Comparison of ENCODE assay signal across 8 cellular contexts in genomic region chr20:32582659-32583580, GRCh38. TPM values are rescaled to one million over a fixed set of nuclear protein-coding genes. Genes with fewer than 3 reads are reported as not detected.
DNase-seq lines count a peak whose midpoint lies in the region; ATAC-seq and TF ChIP-seq lines count a peak whose summit lies in the region.

No MANE protein-coding gene starts in this region.

- H3K9me3 ChIP-seq in mucosa of descending colon: no peaks in the 10 kb centered on the region

- ATAC-seq in mucosa of descending colon: peak; percentile 7
- ATAC-seq in GM18517 (IDR thresholded peaks at IDR 0.05; ENCODE audit: unreplicated experiment): no peak
- ATAC-seq in GM19035 (IDR thresholded peaks at IDR 0.05; ENCODE audit: unreplicated experiment): no peak

- peaks cover 4% of the 10 kb centered on the region for H3K4me1 ChIP-seq in mucosa of descending colon (ENCODE audit: low read depth)

- peak overlapping the region; percentile 57 for H3K4me3 Mint-ChIP-seq in T-helper 2 cell treated with Interferon-gamma antibody and Interleukin-4, amounts not matched to agents 5 μg/mL and 100 μg/mL, for 36 hours

- intact Hi-C loops in mucosa of descending colon (cut with DNase I, micrococcal nuclease): no loop called here

- H3K4me3 ChIP-seq in mucosa of descending colon: no peak overlapping the region

- peaks cover 29% of the 10 kb centered on the region for H3K4me1 Mint-ChIP-seq in T-helper 2 cell treated with Interferon-gamma antibody and Interleukin-4, amounts not matched to agents 5 μg/mL and 100 μg/mL, for 36 hours (ENCODE audit: low read depth)

- no peaks in the 10 kb centered on the region for H3K36me3 Mint-ChIP-seq in T-helper 2 cell treated with Interferon-gamma antibody and Interleukin-4, amounts not matched to agents 5 μg/mL and 100 μg/mL, for 36 hours (ENCODE audit: low read depth)

- no peak overlapping the region for H3K27ac Mint-ChIP-seq in T-helper 2 cell treated with Interferon-gamma antibody and Interleukin-4, amounts not matched to agents 5 μg/mL and 100 μg/mL, for 36 hours

- H3K36me3 ChIP-seq in mucosa of descending colon (ENCODE audit: low read depth): no peaks in the 10 kb centered on the region

- DNase-seq in SKM-1 treated with dmso at 0.1 percent for 144 hours (lab: John Stamatoyannopoulos, UW; ENCODE audit: unreplicated experiment): peak; percentile 7
- DNase-seq in SKM-1 (lab: John Stamatoyannopoulos, UW; ENCODE audit: unreplicated experiment): no peak
- DNase-seq in T-helper 2 cell treated with Interferon-gamma antibody and Interleukin-4, amounts not matched to agents 5 μg/mL and 100 μg/mL, for 36 hours (ENCODE audit: low spot score): no peak
- DNase-seq in dermis blood vessel endothelial cell: peak; percentile 19
- peak in 2 of 3 donors; percentile 17 to 45 for DNase-seq in mucosa of descending colon
- DNase-seq in effector CD4-positive, alpha-beta T cell: no peak

- H3K9me3 Mint-ChIP-seq in T-helper 2 cell treated with Interferon-gamma antibody and Interleukin-4, amounts not matched to agents 5 μg/mL and 100 μg/mL, for 36 hours: no peaks in the 10 kb centered on the region

- no peak for TF ChIP-seq CTCF in mucosa of descending colon (IDR thresholded peaks at IDR 0.05)

- peaks cover 24% of the 10 kb centered on the region for H3K27me3 Mint-ChIP-seq in T-helper 2 cell treated with Interferon-gamma antibody and Interleukin-4, amounts not matched to agents 5 μg/mL and 100 μg/mL, for 36 hours (ENCODE audit: low read depth)

RNA-seq across cellular contexts. Expression of gene NOL4L, which starts 2.2 kb away (rescaled TPM):
- 15.8 and 16.5 TPM in 2 replicates for total RNA-seq in dermis blood vessel endothelial cell
- total RNA-seq in mucosa of descending colon: 10 to 100 TPM; 46.1 to 75.3 (median 55.1) TPM

Comparison
In these comparisons a context has a peak if more than half of its experiments do, and no peak if none do; other contexts are left out.
1. DNase-seq: peak in SKM-1 treated with dmso at 0.1 percent for 144 hours (single experiment), dermis blood vessel endothelial cell (single experiment) and mucosa of descending colon (2 of 3); none in SKM-1 (single experiment), T-helper 2 cell treated with Interferon-gamma antibody and Interleukin-4, amounts not matched to agents 5 μg/mL and 100 μg/mL, for 36 hours (single experiment) and effector CD4-positive, alpha-beta T cell (single experiment).